ENCODE assay signal across 11 cellular contexts in the genomic region with DNA sequence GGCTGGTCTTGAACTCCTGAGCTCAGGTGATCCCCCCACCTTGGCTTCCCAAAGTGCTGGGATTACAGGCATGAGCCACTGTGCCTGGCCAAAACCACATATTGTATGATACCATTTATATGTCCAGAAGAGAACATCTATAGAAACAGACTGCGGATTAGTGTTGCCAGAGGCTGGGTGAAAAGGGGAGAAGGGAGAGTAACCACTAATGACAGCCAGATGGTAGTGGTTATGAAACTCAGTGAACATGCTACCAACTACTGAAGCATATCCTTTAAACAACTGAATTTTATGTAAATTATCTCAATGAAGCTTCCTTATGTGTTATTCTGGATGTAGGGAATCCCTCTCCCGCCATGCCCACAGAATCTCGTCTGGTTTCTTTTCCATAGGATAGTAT. TPM values are rescaled to one million over a fixed set of nuclear protein-coding genes. Genes with fewer than 3 reads are reported as not detected.
DNase-seq lines count a peak whose midpoint lies in the region; ATAC-seq and TF ChIP-seq lines count a peak whose summit lies in the region.
"Had no signal": no experiment of that assay in that cellular context is flagged by ENCODE, and none has a peak within 500 bp of the region (broad histone marks: within the 10 kb centered on the region; RNA-seq: fewer than 3 reads in every experiment).

No MANE protein-coding gene starts in this region.

- DNase-seq in NOMO-1 treated with DMSO at 0.1 percent for 48 hours (lab: John Stamatoyannopoulos, UW; ENCODE audit: unreplicated experiment) (peak; percentile 66), NOMO-1 treated with dmso at 0.1 percent for 144 hours (lab: John Stamatoyannopoulos, UW; ENCODE audit: unreplicated experiment) (no peak), KBM-7 (peak; percentile 45), adipocyte (ENCODE audit: low read depth) (peak; percentile 75), mucosa of descending colon (no peak), NCI-H748 treated with DMSO at 0.1 percent for 48 hours (lab: John Stamatoyannopoulos, UW) (no peak), SKM-1 (lab: John Stamatoyannopoulos, UW; ENCODE audit: unreplicated experiment) (no peak)
- DNase-seq: hippocampal formation, posterior cingulate gyrus, T-helper 9 cell had no signal

- H3K4me1 ChIP-seq in adipocyte (ENCODE audit: control insufficient read depth, insufficient read depth, low read length) (no peaks in the 10 kb centered on the region), mucosa of descending colon (ENCODE audit: low read depth) (no peaks in the 10 kb centered on the region)

- ATAC-seq in GM21367 (IDR thresholded peaks at IDR 0.05; ENCODE audit: unreplicated experiment) (no peak), mucosa of descending colon (no peak)

- no peak overlapping the region for H3K9ac ChIP-seq in adipocyte (ENCODE audit: low read length)

- in situ Hi-C loops in KBM-7 (cut with MboI; ENCODE audit: low pct_unique_long_range_greater_than_20kb, low sequenced_read_pairs) = no loop called here

- intact Hi-C loops in mucosa of descending colon (cut with DNase I, micrococcal nuclease) = no loop called here

- H3K27me3 ChIP-seq in adipocyte (replicated peaks; ENCODE audit: control insufficient read depth, insufficient read depth, low read length) = no peaks in the 10 kb centered on the region

- H3K4me3 ChIP-seq in adipocyte (ENCODE audit: low read length) (no peak overlapping the region), mucosa of descending colon (no peak overlapping the region)

- H3K36me3 ChIP-seq in adipocyte (ENCODE audit: control insufficient read depth, insufficient read depth, low read length, severe bottlenecking) (no peaks in the 10 kb centered on the region), mucosa of descending colon (ENCODE audit: low read depth) (no peaks in the 10 kb centered on the region)

- H3K9me3 ChIP-seq in adipocyte (ENCODE audit: control insufficient read depth, low read length) = no peaks in the 10 kb centered on the region
- H3K9me3 ChIP-seq in mucosa of descending colon = no peaks in the 10 kb centered on the region

- TF ChIP-seq CTCF in mucosa of descending colon (IDR thresholded peaks at IDR 0.05) = no peak

RNA-seq across cellular contexts. Expression of gene SLC23A2, which starts 15.7 kb away (rescaled TPM):
- 10 to 100 TPM in 1 of 3 donors, 1 to 10 TPM in 2; 9.1 to 15.4 (median 9.4) TPM for total RNA-seq in mucosa of descending colon

Comparison
In these comparisons a context has a peak if more than half of its experiments do, and no peak if none do; other contexts are left out.
1. DNase-seq: peak in NOMO-1 treated with DMSO at 0.1 percent for 48 hours (single experiment), KBM-7 (single experiment) and adipocyte (single experiment); none in NOMO-1 treated with dmso at 0.1 percent for 144 hours (single experiment), mucosa of descending colon (0 of 3), NCI-H748 treated with DMSO at 0.1 percent for 48 hours (single experiment) and SKM-1 (single experiment).